In the genomic region with DNA sequence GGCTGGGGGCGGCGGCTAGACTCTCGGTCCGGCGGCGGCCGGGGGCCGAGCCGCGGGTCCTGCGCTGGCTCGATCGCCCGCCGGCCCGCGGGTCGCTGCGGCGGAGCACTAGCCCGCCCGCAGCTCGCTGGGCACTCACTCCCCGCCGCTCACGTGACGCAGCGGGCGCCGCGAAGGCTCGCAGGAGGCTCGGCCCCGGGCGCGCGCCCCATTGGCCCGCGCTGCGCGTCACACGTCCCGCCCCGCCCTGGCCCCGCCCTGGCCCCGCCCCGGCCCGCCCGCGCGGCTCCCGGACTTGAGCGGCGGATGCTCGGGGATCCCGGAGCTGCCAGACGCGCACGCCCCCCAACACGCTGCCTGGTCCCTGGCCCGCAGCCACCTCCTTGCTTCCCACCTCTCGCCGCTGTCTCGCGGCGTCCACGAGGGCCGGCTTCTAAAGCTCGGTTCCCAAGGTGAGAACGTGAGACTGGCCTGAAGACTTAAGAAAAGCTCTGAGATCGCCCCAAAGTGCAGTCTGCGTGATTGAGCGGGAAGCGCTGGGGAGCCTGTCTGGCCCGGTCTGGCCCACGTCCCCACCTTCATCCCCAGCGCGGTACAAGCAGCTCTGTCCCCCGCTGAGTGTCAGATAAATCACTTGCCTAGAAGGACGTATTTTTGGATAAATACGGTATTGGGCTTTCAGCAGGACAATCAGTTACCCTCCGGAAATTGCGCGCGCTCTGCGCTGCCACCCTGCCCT, we compare ENCODE assay signal across 9 cellular contexts. TPM values are rescaled to one million over a fixed set of nuclear protein-coding genes. Genes with fewer than 3 reads are reported as not detected.
DNase-seq lines count a peak whose midpoint lies in the region; ATAC-seq and TF ChIP-seq lines count a peak whose summit lies in the region.
"Had no signal": no experiment of that assay in that cellular context is flagged by ENCODE, and none has a peak within 500 bp of the region (broad histone marks: within the 10 kb centered on the region; RNA-seq: fewer than 3 reads in every experiment).

A gene (minus strand): TSS at position 110 of the 739 bp plus-strand sequence. CDS start 4,486 bp downstream, outside the sequence.

- POLR2A ChIA-PET in PC-3 (lab: Charles Lee; ENCODE audit: unreplicated experiment) = no interaction called here

- CTCF ChIA-PET in PC-3 (lab: Charles Lee) = no interaction called here

- H3K36me3 ChIP-seq in PC-3 (ENCODE audit: low read depth, low read length) (no peaks in the 10 kb centered on the region), esophagus squamous epithelium (peaks cover 0 to 2% (median 0%) of the 10 kb centered on the region in 3 donors)

- H3K79me2 ChIP-seq in PC-3 (ENCODE audit: low read length) = no peaks in the 10 kb centered on the region

- H3K4me1 ChIP-seq in PC-3 (ENCODE audit: insufficient read depth, low read length) (peaks cover 6% of the 10 kb centered on the region; the same call in 1 of the 2 replicates), esophagus squamous epithelium (peaks cover 19 to 51% (median 25%) of the 10 kb centered on the region in 3 donors)

- H3K9me3 ChIP-seq in PC-3 (ENCODE audit: low read length) (no peaks in the 10 kb centered on the region), esophagus squamous epithelium (no peaks in the 10 kb centered on the region)

- DNase-seq in CD1c-positive myeloid dendritic cell (ENCODE audit: extremely low spot score) (peak; percentile 94), HPDE6-E6E7 (ENCODE audit: extremely low spot score) (peak; percentile 76), PC-3 (peak; percentile 63), activated T-helper 1 cell treated with Interleukin-2 at 50 U/mL for 16 hours (ENCODE audit: low read depth) (peak; percentile 64), esophagus squamous epithelium (lab: John Stamatoyannopoulos, UW) (peak; percentile 23), myocyte (ENCODE audit: low read depth) (peak; percentile 80)
- DNase-seq in stimulated activated CD8-positive, alpha-beta memory T cell treated with anti-CD3 and anti-CD28 coated beads, Interleukin-7, amount 100 ng/mL, for 24 hours (ENCODE audit: low read depth) = peak; percentile 60

- intact Hi-C loops in PC-3 (cut with micrococcal nuclease) (no loop called here), esophagus squamous epithelium (cut with DNase I) (no loop called here)

- H2AFZ ChIP-seq in PC-3 (ENCODE audit: low read length) = peak within 1 kb of the TSS; percentile 77

- peak within 1 kb of the TSS; percentile 88 for H3K4me2 ChIP-seq in PC-3 (ENCODE audit: low read length)

- H3K27me3 ChIP-seq in PC-3 (ENCODE audit: low read length) (peaks cover 30% of the 10 kb centered on the region), esophagus squamous epithelium (peaks cover 0 to 64% (median 0%) of the 10 kb centered on the region in 4 donors)

- no peaks in the 10 kb centered on the region for H4K20me1 ChIP-seq in PC-3 (ENCODE audit: low read length)

- H3K27ac ChIP-seq in PC-3 (ENCODE audit: low read length) (no peak within 1 kb of the TSS), esophagus squamous epithelium (peak within 1 kb of the TSS; percentile 91 to 97 (median 92))

- TF ChIP-seq CTCF in PC-3 (conservative IDR thresholded peaks at IDR 0.05; ENCODE audit: low read depth, low read length) = no peak
- TF ChIP-seq CTCF in esophagus squamous epithelium (IDR thresholded peaks at IDR 0.05) = no peak

- H3K4me3 ChIP-seq in PC-3 (ENCODE audit: low read length) (peak within 1 kb of the TSS; percentile 63), esophagus squamous epithelium (peak within 1 kb of the TSS; percentile 61 to 83 (median 78))

- no peaks in the 10 kb centered on the region for H3K9me2 ChIP-seq in PC-3 (replicated peaks; ENCODE audit: low read length)

- TF ChIP-seq POLR2A in esophagus squamous epithelium (IDR thresholded peaks at IDR 0.05) = peak in 2 of 4 donors; percentile 78 to 90

- ATAC-seq in GM19467 (IDR thresholded peaks at IDR 0.05; ENCODE audit: unreplicated experiment) (peak; percentile 75), PC-3 (peak; percentile 85)

- BruUV-seq in PC-3 (replicated peaks; lab: Mats Ljungman, UMichigan) = no TSS peak

- H3K9ac ChIP-seq in PC-3 (ENCODE audit: low read length) = no peak within 1 kb of the TSS

- H3F3A ChIP-seq in PC-3 (ENCODE audit: low read length, unreplicated experiment) = no peaks in the 10 kb centered on the region

- WGBS in esophagus squamous epithelium, 2 donors = 0% methylated on average over 15 of the region's 86 CpGs; no CpG with 5 or more reads in 1 of the 2 donors

RNA-seq across cellular contexts. Expression of the gene that starts here (rescaled TPM):
- 0.12 TPM in 1 of 2 replicates, not detected in the other for total RNA-seq in PC-3 (2014; rRNA removed)
- 10 to 100 TPM in 2 of 4 donors, 1 to 10 TPM in 2; 1.8 to 43.1 (median 7.7) TPM for total RNA-seq in esophagus squamous epithelium
- total RNA-seq in myocyte = 1.2 and 1.5 TPM in 2 replicates
- polyA plus RNA-seq in myocyte (2012) = 0.14 TPM
- total RNA-seq: T-helper 1 cell treated with Interleukin-12 subunit alpha and Interleukin-12 subunit beta and Interleukin-4 antibody, amounts not matched to agents 30 ng/mL and 1 ng/mL, for 36 hours had no signal

Comparison
In these comparisons a context has a peak if more than half of its experiments do, and no peak if none do; other contexts are left out.
1. Peak in DNase-seq, ATAC-seq, H3K4me3 ChIP-seq and H3K4me2 ChIP-seq in PC-3; RNA of the gene not detected or under 1 TPM.
2. DNase-seq: peak in every context shown above with its lines; median percentile 94 in CD1c-positive myeloid dendritic cell; 80 in myocyte; 76 in HPDE6-E6E7; 64 in activated T-helper 1 cell treated with Interleukin-2 at 50 U/mL for 16 hours; 63 in PC-3; 60 in stimulated activated CD8-positive, alpha-beta memory T cell treated with anti-CD3 and anti-CD28 coated beads, Interleukin-7, amount 100 ng/mL, for 24 hours; 23 in esophagus squamous epithelium.